Comparison of ENCODE assay signal across 16 cellular contexts in the genomic region with DNA sequence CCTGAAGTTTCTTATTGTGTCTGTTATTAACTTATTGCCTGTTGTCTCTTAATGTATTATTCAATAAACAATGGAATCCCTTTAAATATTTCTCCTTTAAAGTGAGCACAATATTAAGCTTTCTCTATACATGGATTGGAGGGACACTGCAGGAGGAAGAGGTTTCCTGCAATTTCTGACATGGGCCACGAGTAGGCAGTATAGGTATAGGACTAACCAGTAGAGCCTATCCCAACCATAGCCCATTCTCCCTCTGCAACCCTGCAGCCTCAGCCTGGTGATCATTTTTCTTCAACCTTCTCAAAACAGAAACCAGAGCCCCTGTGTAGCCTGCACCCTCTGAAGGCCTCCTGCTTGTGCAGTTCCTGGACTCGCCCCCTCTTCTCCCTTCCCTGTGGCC.
"Had no signal": no experiment of that assay in that cellular context is flagged by ENCODE, and none has a peak within 500 bp of the region (broad histone marks: within the 10 kb centered on the region; RNA-seq: fewer than 3 reads in every experiment).

No MANE protein-coding gene starts in this region.

- H3K4me1 ChIP-seq: colonic mucosa, esophagus muscularis mucosa had no signal

- H3K27ac ChIP-seq: colonic mucosa, esophagus muscularis mucosa, neutrophil, WERI-Rb-1 had no signal

- H3K27ac Mint-ChIP-seq: activated CD4-positive, alpha-beta memory T cell treated with anti-CD3 and anti-CD28 coated beads, Interleukin-2, amount 10 ng/mL, durations not matched to agents 7 days and 5 days; activated CD4-positive, alpha-beta T cell treated with anti-CD3 and anti-CD28 coated beads for 36 hours; activated naive CD4-positive, alpha-beta T cell treated with anti-CD3 and anti-CD28 coated beads, Interleukin-2, amount 50 U/mL, for 72 hours; activated T-cell treated with anti-CD3 and anti-CD28 coated beads, Interleukin-2, amount 50 U/mL, for 24 hours; immature natural killer cell; natural killer cell had no signal

- H3K9me3 ChIP-seq: colonic mucosa, esophagus muscularis mucosa, neutrophil had no signal

- H3K4me3 ChIP-seq: colonic mucosa, esophagus muscularis mucosa had no signal

- H3K9me3 Mint-ChIP-seq: activated CD4-positive, alpha-beta memory T cell treated with anti-CD3 and anti-CD28 coated beads, Interleukin-2, amount 10 ng/mL, durations not matched to agents 7 days and 5 days had no signal

- ATAC-seq: activated CD4-positive, alpha-beta T cell treated with anti-CD3 and anti-CD28 coated beads for 36 hours; activated naive CD4-positive, alpha-beta T cell treated with anti-CD3 and anti-CD28 coated beads, Interleukin-2, amount 50 U/mL, for 72 hours; natural killer cell had no signal

- DNase-seq: activated CD4-positive, alpha-beta memory T cell treated with anti-CD3 and anti-CD28 coated beads, Interleukin-2, amount 10 ng/mL, durations not matched to agents 7 days and 5 days; activated CD4-positive, alpha-beta T cell treated with anti-CD3 and anti-CD28 coated beads for 36 hours; activated effector memory CD4-positive, alpha-beta T cell treated with Interleukin-2 at 50 U/mL for 16 hours; activated T-cell treated with anti-CD3 and anti-CD28 coated beads, Interleukin-2, amount 50 U/mL, for 24 hours; caudate nucleus; colonic mucosa; foreskin fibroblast; immature natural killer cell; mesenchymal stem cell; natural killer cell; stimulated activated CD4-positive, alpha-beta T cell treated with anti-CD3 and anti-CD28 coated beads, Interleukin-12 subunit alpha, Interleukin-12 subunit beta, amount 100 ng/mL, for 4 hours; stimulated activated CD4-positive, alpha-beta T cell treated with anti-CD3 and anti-CD28 coated beads, Interleukin-2, amount 100 ng/mL, for 24 hours; WERI-Rb-1 had no signal

- H3K27me3 ChIP-seq: colonic mucosa, esophagus muscularis mucosa, neutrophil had no signal

- H3K4me3 Mint-ChIP-seq: activated CD4-positive, alpha-beta memory T cell treated with anti-CD3 and anti-CD28 coated beads, Interleukin-2, amount 10 ng/mL, durations not matched to agents 7 days and 5 days; activated CD4-positive, alpha-beta T cell treated with anti-CD3 and anti-CD28 coated beads for 36 hours; activated T-cell treated with anti-CD3 and anti-CD28 coated beads, Interleukin-2, amount 50 U/mL, for 24 hours; immature natural killer cell; natural killer cell had no signal

- H3K27me3 Mint-ChIP-seq: activated CD4-positive, alpha-beta memory T cell treated with anti-CD3 and anti-CD28 coated beads, Interleukin-2, amount 10 ng/mL, durations not matched to agents 7 days and 5 days; activated CD4-positive, alpha-beta T cell treated with anti-CD3 and anti-CD28 coated beads for 36 hours had no signal

- H3K4me1 Mint-ChIP-seq: activated CD4-positive, alpha-beta memory T cell treated with anti-CD3 and anti-CD28 coated beads, Interleukin-2, amount 10 ng/mL, durations not matched to agents 7 days and 5 days; activated CD4-positive, alpha-beta T cell treated with anti-CD3 and anti-CD28 coated beads for 36 hours; immature natural killer cell; natural killer cell had no signal

- H3K36me3 ChIP-seq: colonic mucosa, esophagus muscularis mucosa, neutrophil, WERI-Rb-1 had no signal

- H3K36me3 Mint-ChIP-seq: immature natural killer cell, natural killer cell had no signal
